Comparison of ENCODE assay signal across 8 cellular contexts in the genomic region with DNA sequence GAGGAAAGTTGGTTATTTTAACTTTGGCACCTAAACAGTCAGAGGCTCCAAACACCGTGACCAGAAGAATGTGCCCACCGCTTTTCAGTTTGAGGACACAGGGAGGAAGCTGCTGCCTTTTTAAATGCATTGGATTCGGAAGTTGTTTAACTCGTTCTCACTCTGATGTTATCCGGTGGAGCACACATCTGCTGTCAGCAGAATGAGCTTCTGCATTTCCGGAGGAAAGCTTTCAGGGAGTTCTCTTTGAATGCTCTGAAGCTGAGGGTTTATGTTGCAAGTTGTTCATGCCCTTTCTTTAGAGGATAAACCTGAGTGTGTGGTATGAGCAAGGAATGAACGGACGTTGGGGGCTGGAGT.
A peak's percentile ranks its signal among the peaks of the same experiment; 100 is the strongest.
DNase-seq lines count a peak whose midpoint lies in the region; ATAC-seq and TF ChIP-seq lines count a peak whose summit lies in the region.

No MANE protein-coding gene starts in this region.

- H3K4me1 ChIP-seq in PC-9 (replicated peaks; ENCODE audit: insufficient read depth) (peaks cover 63% of the 10 kb centered on the region), neural progenitor cell (peaks cover 35% of the 10 kb centered on the region)

- peaks cover 7% of the 10 kb centered on the region for H3K27me3 Mint-ChIP-seq in activated CD4-positive, alpha-beta T cell treated with anti-CD3 and anti-CD28 coated beads for 36 hours
- H3K27me3 Mint-ChIP-seq in neural progenitor cell (ENCODE audit: insufficient read depth, low read depth): peaks cover 19% of the 10 kb centered on the region

- no peaks in the 10 kb centered on the region for H3K9me3 Mint-ChIP-seq in activated CD4-positive, alpha-beta T cell treated with anti-CD3 and anti-CD28 coated beads for 36 hours (ENCODE audit: low read depth)
- no peaks in the 10 kb centered on the region for H3K9me3 Mint-ChIP-seq in neural progenitor cell

- H3K4me3 Mint-ChIP-seq in activated CD4-positive, alpha-beta T cell treated with anti-CD3 and anti-CD28 coated beads for 36 hours: peak overlapping the region; percentile 29
- peak overlapping the region; percentile 69 for H3K4me3 Mint-ChIP-seq in neural progenitor cell

- H3K27ac Mint-ChIP-seq in activated CD4-positive, alpha-beta T cell treated with anti-CD3 and anti-CD28 coated beads for 36 hours: peak overlapping the region; percentile 13
- peak overlapping the region; percentile 98 for H3K27ac Mint-ChIP-seq in neural progenitor cell

- H3K9me2 ChIP-seq in PC-9 (ENCODE audit: insufficient read depth): no peaks in the 10 kb centered on the region

- POLR2A ChIA-PET in activated CD4-positive, alpha-beta T cell treated with anti-CD3 and anti-CD28 coated beads for 36 hours (lab: Charles Lee): interaction anchor here (0.7 to 1.3 kb wide), 2 partner anchors 65 to 1684 kb away, joined by 3 to 5 read pairs; no protein-coding TSS in a partner anchor
- POLR2A ChIA-PET in PC-9 (lab: Charles Lee; ENCODE audit: unreplicated experiment): no interaction called here

- H2AFZ ChIP-seq in PC-9: no peak overlapping the region
- peak overlapping the region; percentile 70 for H2AFZ ChIP-seq in neural progenitor cell (replicated peaks)

- H3K4me3 ChIP-seq in PC-9: no peak overlapping the region
- no peak overlapping the region for H3K4me3 ChIP-seq in epithelial cell of esophagus (ENCODE audit: low read length)
- H3K4me3 ChIP-seq in neural progenitor cell: no peak overlapping the region

- BruUV-seq in PC-9 (replicated peaks; lab: Mats Ljungman, UMichigan): no TSS peak

- no peak overlapping the region for H3K9ac ChIP-seq in neural progenitor cell

- H3K36me3 ChIP-seq in PC-9 (ENCODE audit: low read depth): no peaks in the 10 kb centered on the region
- H3K36me3 ChIP-seq in neural progenitor cell: no peaks in the 10 kb centered on the region

- H3K27me3 ChIP-seq in PC-9 (ENCODE audit: insufficient read depth, low read depth) (no peaks in the 10 kb centered on the region), neural progenitor cell (no peaks in the 10 kb centered on the region)

- ATAC-seq in activated CD4-positive, alpha-beta T cell treated with anti-CD3 and anti-CD28 coated beads for 36 hours: peak; percentile 70
- no peak for ATAC-seq in GM21515 (IDR thresholded peaks at IDR 0.05; ENCODE audit: unreplicated experiment)

- H3K36me3 Mint-ChIP-seq in activated CD4-positive, alpha-beta T cell treated with anti-CD3 and anti-CD28 coated beads for 36 hours (ENCODE audit: low read depth): no peaks in the 10 kb centered on the region
- H3K36me3 Mint-ChIP-seq in neural progenitor cell: no peaks in the 10 kb centered on the region

- H4K20me1 ChIP-seq in PC-9 (ENCODE audit: insufficient read depth) (no peaks in the 10 kb centered on the region), neural progenitor cell (ENCODE audit: low read depth) (no peaks in the 10 kb centered on the region)

- H3K4me1 Mint-ChIP-seq in activated CD4-positive, alpha-beta T cell treated with anti-CD3 and anti-CD28 coated beads for 36 hours: peaks cover 43% of the 10 kb centered on the region
- H3K4me1 Mint-ChIP-seq in neural progenitor cell: peaks cover 44% of the 10 kb centered on the region

- CTCF ChIA-PET in activated CD4-positive, alpha-beta T cell treated with anti-CD3 and anti-CD28 coated beads for 36 hours (lab: Charles Lee): interaction anchor here (0.6 to 0.7 kb wide), 2 partner anchors 16 to 428 kb away, joined by 3 to 4 read pairs; no protein-coding TSS in a partner anchor
- CTCF ChIA-PET in PC-9 (lab: Charles Lee): interaction anchor here (0.6 kb wide), 1 partner anchor 16 kb away, joined by 3 read pairs; no protein-coding TSS in a partner anchor

- H3K27ac ChIP-seq in PC-9: peak overlapping the region; percentile 49; the same call in 1 of the 2 replicates
- peak overlapping the region; percentile 47 for H3K27ac ChIP-seq in neural progenitor cell

- peak overlapping the region; percentile 64 for H3K4me2 ChIP-seq in PC-9
- peak overlapping the region; percentile 19 for H3K4me2 ChIP-seq in neural progenitor cell

- H3K9me3 ChIP-seq in PC-9 (ENCODE audit: insufficient read depth, low read depth) (no peaks in the 10 kb centered on the region), neural progenitor cell (ENCODE audit: low read depth) (no peaks in the 10 kb centered on the region)

- DNase-seq in activated CD4-positive, alpha-beta T cell treated with anti-CD3 and anti-CD28 coated beads for 36 hours: peak; percentile 19
- DNase-seq in activated CD4-positive, alpha-beta T cell treated with anti-CD3 and anti-CD28 coated beads for 48 hours: no peak
- DNase-seq in PC-9 (peak in 1 of 2 experiments; percentile 64), epithelial cell of esophagus (ENCODE audit: low read depth) (peak; percentile 53), neural progenitor cell (ENCODE audit: low spot score) (no peak), NCI-H524 (lab: John Stamatoyannopoulos, UW) (no peak), NCI-H2029 treated with DMSO at 0.1 percent for 48 hours (lab: John Stamatoyannopoulos, UW) (no peak)

- H3F3A ChIP-seq in PC-9 (ENCODE audit: insufficient read depth, low read depth): peaks cover 15% of the 10 kb centered on the region; the same call in 1 of the 2 replicates
- H3F3A ChIP-seq in neural progenitor cell (ENCODE audit: low read depth): no peaks in the 10 kb centered on the region

- TF ChIP-seq CTCF in PC-9 (conservative IDR thresholded peaks at IDR 0.05): no peak
- TF ChIP-seq CTCF in epithelial cell of esophagus (IDR thresholded peaks at IDR 0.05; ENCODE audit: insufficient read depth, low read depth, low read length, missing control alignments): no peak
- TF ChIP-seq CTCF in neural progenitor cell (IDR thresholded peaks at IDR 0.05): no peak

- no peaks in the 10 kb centered on the region for H3K79me2 ChIP-seq in PC-9 (ENCODE audit: low read depth)
- no peaks in the 10 kb centered on the region for H3K79me2 ChIP-seq in neural progenitor cell (ENCODE audit: low read depth)

- intact Hi-C loops in activated CD4-positive, alpha-beta T cell treated with anti-CD3 and anti-CD28 coated beads for 36 hours (cut with DNase I, micrococcal nuclease): loop anchor here in 1 of 2 experiments (1.0 kb wide), 1 partner anchor 65 kb away; the partner anchor contains the start of gene PPFIBP2
- intact Hi-C loops in PC-9 (cut with micrococcal nuclease; ENCODE audit: unreplicated experiment): no loop called here

Comparison
In these comparisons a context has a peak if more than half of its experiments do, and no peak if none do; other contexts are left out.
1. DNase-seq: peak in activated CD4-positive, alpha-beta T cell treated with anti-CD3 and anti-CD28 coated beads for 36 hours (single experiment) and epithelial cell of esophagus (single experiment); none in activated CD4-positive, alpha-beta T cell treated with anti-CD3 and anti-CD28 coated beads for 48 hours (single experiment), neural progenitor cell (single experiment), NCI-H524 (0 of 2) and NCI-H2029 treated with DMSO at 0.1 percent for 48 hours (single experiment).